1 cellular context compared by ENCODE assay signal in the genomic region with DNA sequence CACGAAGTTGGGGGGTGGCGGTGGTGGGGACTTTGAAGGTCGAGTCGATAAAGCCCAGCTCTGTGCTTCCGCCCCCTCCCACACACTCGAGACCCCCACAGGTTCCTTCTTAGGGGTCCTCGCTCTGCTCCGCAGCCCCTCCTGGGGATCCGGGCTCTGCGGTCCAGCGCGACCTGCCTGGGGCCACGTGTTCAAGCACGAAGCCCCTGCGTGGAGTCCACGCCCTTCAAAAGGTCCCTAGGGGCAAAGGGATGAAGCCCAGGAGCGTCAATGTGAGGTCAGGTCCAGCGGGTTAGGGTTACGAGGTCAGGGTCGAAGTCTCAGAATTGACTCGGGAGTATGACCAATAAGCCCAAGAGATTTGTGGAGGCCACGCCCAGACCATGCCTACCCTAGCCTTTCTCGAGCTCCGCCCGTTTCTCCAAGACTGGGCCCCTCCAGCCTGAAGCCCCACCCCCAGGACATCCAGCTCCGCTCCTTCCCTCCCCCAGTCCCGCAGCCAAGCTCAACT.
A peak's percentile ranks its signal among the peaks of the same experiment; 100 is the strongest.
TF ChIP-seq lines count a peak whose summit lies in the region.

No MANE protein-coding gene starts in this region.

TF ChIP-seq in GM12878, 131 proteins besides CTCF, POLR2A, EP300 and RAD21:
- TF ChIP-seq NR2F1 (conservative IDR thresholded peaks at IDR 0.05) (peak; percentile 35; the same call in 1 of the 2 replicates), NR2C1 (IDR thresholded peaks at IDR 0.05) (no peak), EZH2 (IDR thresholded peaks at IDR 0.05; ENCODE audit: borderline replicate concordance, control insufficient read depth, low read depth, low read length) (peak; percentile 28; the same call in 1 of the 2 replicates)
- TF ChIP-seq, protein P1, sequence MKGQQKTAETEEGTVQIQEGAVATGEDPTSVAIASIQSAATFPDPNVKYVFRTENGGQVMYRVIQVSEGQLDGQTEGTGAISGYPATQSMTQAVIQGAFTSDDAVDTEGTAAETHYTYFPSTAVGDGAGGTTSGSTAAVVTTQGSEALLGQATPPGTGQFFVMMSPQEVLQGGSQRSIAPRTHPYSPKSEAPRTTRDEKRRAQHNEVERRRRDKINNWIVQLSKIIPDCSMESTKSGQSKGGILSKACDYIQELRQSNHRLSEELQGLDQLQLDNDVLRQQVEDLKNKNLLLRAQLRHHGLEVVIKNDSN (IDR thresholded peaks at IDR 0.05; ENCODE audit: borderline replicate concordance, extremely low read length, insufficient read depth, low read depth, low read length) = peak; percentile 20
TF ChIP-seq in GM12878: peak in this region for 3.
